Comparison of ENCODE assay signal across 9 cellular contexts in genomic region chr12:111412007-111412829, GRCh38. TPM values are rescaled to one million over a fixed set of nuclear protein-coding genes. Genes with fewer than 3 reads are reported as not detected.
DNase-seq lines count a peak whose midpoint lies in the region; ATAC-seq, FAIRE-seq and TF ChIP-seq lines count a peak whose summit lies in the region.
"Had no signal": no experiment of that assay in that cellular context is flagged by ENCODE, and none has a peak within 500 bp of the region (broad histone marks: within the 10 kb centered on the region; RNA-seq: fewer than 3 reads in every experiment).

No MANE protein-coding gene starts in this region.

- CTCF ChIA-PET in HepG2 (lab: Yijun Ruan, JAX; ENCODE audit: low intra/inter-chr PET ratio, low total read pairs), result no interaction called here

- peaks cover 28% of the 10 kb centered on the region for H3K79me2 ChIP-seq in HepG2 (ENCODE audit: insufficient read depth, low read length)

- H4K20me1 ChIP-seq in HepG2 (ENCODE audit: insufficient read depth, low read length), result peaks cover 38% of the 10 kb centered on the region

- H2AFZ ChIP-seq in HepG2 (ENCODE audit: low read length), result no peak overlapping the region

- in situ Hi-C loops in HepG2 (cut with HindIII; ENCODE audit: extremely low pct_ligation_motif_present, low pct_unique_long_range_greater_than_20kb), result no loop called here

- peaks cover 21% of the 10 kb centered on the region for H3K4me1 ChIP-seq in HepG2 (ENCODE audit: insufficient read depth, low read length)
- peaks cover 0 to 5% of the 10 kb centered on the region in 2 donors for H3K4me1 ChIP-seq in uterus

- H3K27me3 ChIP-seq in HepG2 (ENCODE audit: control insufficient read depth in 1 of 2, insufficient read depth in 2 of 2, low read length in 2 of 2), result no peaks in the 10 kb centered on the region
- H3K27me3 ChIP-seq in uterus, result no peaks in the 10 kb centered on the region

- no peak overlapping the region for H3K4me3 ChIP-seq in HepG2 (replicated peaks in 1 of 3; ENCODE audit: insufficient read depth in 1 of 3, low read depth in 2 of 3, low read length in 3 of 3)
- H3K4me3 ChIP-seq in uterus, result no peak overlapping the region

- intact Hi-C loops in HepG2 (cut with micrococcal nuclease; ENCODE audit: unreplicated experiment), result no loop called here
- intact Hi-C loops in uterus (cut with DNase I; ENCODE audit: low total_unique reads), result no loop called here

- FAIRE-seq in HepG2 (lab: Jason Lieb, UNC), result no peak
- FAIRE-seq: G401.6 had no signal

- no peak overlapping the region for H3K27ac ChIP-seq in HepG2 (ENCODE audit: extremely low read length, insufficient read depth, low read length)
- H3K27ac ChIP-seq in uterus, result peak overlapping the region; percentile 38 to 48

- POLR2A ChIA-PET in HepG2 (lab: Yijun Ruan, JAX), result interaction anchor here (1.8 kb wide), 1 partner anchor 8 kb away, joined by 7 read pairs; no protein-coding TSS in a partner anchor

- no TSS peak for BruUV-seq in HepG2 (replicated peaks; lab: Mats Ljungman, UMichigan)

- TF ChIP-seq RAD21 in HepG2 (CRISPR knock-in tag; IDR thresholded peaks at IDR 0.05), result no peak

- peak in 4 of 6 experiments; percentile 13 to 37 (median 28) for DNase-seq in stimulated activated naive CD4-positive, alpha-beta T cell (lab: John Stamatoyannopoulos, UW)
- DNase-seq in stimulated activated naive CD4-positive, alpha-beta T cell treated with Interleukin-2 at 50 U/mL for 16 hours (lab: John Stamatoyannopoulos, UW), result no peak
- DNase-seq in anterior cingulate cortex (lab: John Stamatoyannopoulos, UW) (peak in 38 of 58 donors; percentile 3 to 71 (median 34)), HepG2 (ENCODE audit: low spot score) (no peak), uterus (no peak), ureter (ENCODE audit: low spot score) (no peak)

- no peak for TF ChIP-seq POLR2A in HepG2 (IDR thresholded peaks at IDR 0.05; ENCODE audit: insufficient read depth in 1 of 2, low read depth in 2 of 2, low read length in 2 of 2)
- TF ChIP-seq POLR2A in uterus (IDR thresholded peaks at IDR 0.05), result no peak

- peaks cover 0 to 11% of the 10 kb centered on the region in 2 experiments; a peak in 2 of 5 replicates for H3K36me3 ChIP-seq in HepG2 (replicated peaks in 1 of 2; ENCODE audit: control insufficient read depth in 1 of 2, insufficient read depth in 2 of 2, low read length in 2 of 2)
- no peaks in the 10 kb centered on the region for H3K36me3 ChIP-seq in uterus

- H3K9ac ChIP-seq in HepG2 (ENCODE audit: insufficient read depth, low read depth, low read length), result no peak overlapping the region

- no peaks in the 10 kb centered on the region for H3K9me3 ChIP-seq in HepG2 (ENCODE audit: low read length)
- H3K9me3 ChIP-seq in uterus, result no peaks in the 10 kb centered on the region

- ATAC-seq in HepG2, result no peak
- ATAC-seq in GM21529 (IDR thresholded peaks at IDR 0.05; ENCODE audit: unreplicated experiment), result no peak
- ATAC-seq in GM21381 (IDR thresholded peaks at IDR 0.05; ENCODE audit: unreplicated experiment), result no peak

- no peak for TF ChIP-seq EP300 in HepG2 (IDR thresholded peaks at IDR 0.05; ENCODE audit: low read depth in 2 of 2, low read length in 2 of 2)
- TF ChIP-seq EP300 in HepG2 (CRISPR knock-in tag; IDR thresholded peaks at IDR 0.05; ENCODE audit: borderline replicate concordance), result no peak

- H3K4me2 ChIP-seq in HepG2 (ENCODE audit: low read depth, low read length), result no peak overlapping the region

- no peak for TF ChIP-seq CTCF in HepG2 (CRISPR knock-in tag; IDR thresholded peaks at IDR 0.05)
- TF ChIP-seq CTCF in uterus (IDR thresholded peaks at IDR 0.05), result no peak

- 88% methylated on average over 12 of the region's 15 CpGs for WGBS in HepG2 (ENCODE audit: low lambda C conversion rate)

TF ChIP-seq in HepG2, 621 proteins besides CTCF, POLR2A, EP300 and RAD21 (continues in another document):
- no peak for TF ChIP-seq ZFP36 (IDR thresholded peaks at IDR 0.05; ENCODE audit: borderline replicate concordance, low read depth, low read length, partially characterized antibody)
- no peak for TF ChIP-seq YY1 (IDR thresholded peaks at IDR 0.05; ENCODE audit: insufficient read depth, insufficient replicate concordance, low read depth, low read length)
- TF ChIP-seq ZNF44 (CRISPR knock-in tag; IDR thresholded peaks at IDR 0.05), result no peak
- no peak for TF ChIP-seq ZNF770 (CRISPR knock-in tag; IDR thresholded peaks at IDR 0.05)

RNA-seq across cellular contexts. Expression of gene SH2B3, which starts 6.5 kb away (rescaled TPM):
- total RNA-seq in HepG2 (2016; rRNA removed; fragmentation: Illumina TruSeq; extraction: Trizol) (6.8 and 6.9 TPM in 2 replicates), uterus (10 to 100 TPM; 11.8 to 31.3 (median 21.8) TPM), ureter (20.4 TPM)
- total RNA-seq in HepG2 (2016; cell fraction: cytosol; rRNA removed; fragmentation: Illumina TruSeq; extraction: Trizol; ENCODE audit: low read depth), result 3.0 and 4.5 TPM in 2 replicates
- 5.3 and 6.3 TPM in 2 replicates for total RNA-seq in HepG2 (2016; cell fraction: insoluble cytoplasmic fraction; rRNA removed; fragmentation: Illumina TruSeq; extraction: Trizol)
- 8.1 and 8.8 TPM in 2 replicates for total RNA-seq in HepG2 (2016; cell fraction: membrane; rRNA removed; fragmentation: Illumina TruSeq; extraction: Trizol)
- 3.3 and 4.2 TPM in 2 replicates for total RNA-seq in HepG2 (2016; cell fraction: nucleus; rRNA removed; fragmentation: Illumina TruSeq; extraction: Trizol)
- polyA plus RNA-seq in HepG2 (2011; rRNA removed), result 6.8 and 7.1 TPM in 2 replicates
- polyA plus RNA-seq in HepG2 (2011; cell fraction: cytosol; rRNA removed), result 5.9 and 7.0 TPM in 2 replicates
- polyA plus RNA-seq in HepG2 (2011; cell fraction: nucleus; rRNA removed), result 6.3 and 7.7 TPM in 2 replicates
- polyA plus RNA-seq in HepG2 (2012), result 5.1 and 9.2 TPM in 2 replicates
- polyA plus RNA-seq in HepG2 (2016; cell fraction: cytosol; fragmentation: Illumina TruSeq; extraction: Trizol; ENCODE audit: low read depth), result 0.99 and 1.3 TPM in 2 replicates
- polyA plus RNA-seq in HepG2 (2016; cell fraction: insoluble cytoplasmic fraction; fragmentation: Illumina TruSeq; extraction: Trizol; ENCODE audit: low read depth), result 7.6 and 9.1 TPM in 2 replicates
- polyA plus RNA-seq in HepG2 (2016; cell fraction: membrane; fragmentation: Illumina TruSeq; extraction: Trizol; ENCODE audit: low read depth), result 5.2 and 5.7 TPM in 2 replicates
- polyA plus RNA-seq in HepG2 (2016; cell fraction: nucleus; fragmentation: Illumina TruSeq; extraction: Trizol; ENCODE audit: insufficient read depth, low read depth), result 8.8 and 9.8 TPM in 2 replicates
- 2.2 and 11.4 TPM in 2 replicates for polyA minus RNA-seq in HepG2 (2011; rRNA and poly(A)+ RNA removed; ENCODE audit: low replicate concordance)
- polyA minus RNA-seq in HepG2 (2011; cell fraction: cytosol; rRNA and poly(A)+ RNA removed), result 6.2 and 6.9 TPM in 2 replicates
- polyA minus RNA-seq in HepG2 (2011; cell fraction: nucleus; rRNA and poly(A)+ RNA removed), result 3.3 and 3.9 TPM in 2 replicates

RNA-seq across cellular contexts. Expression of gene PHETA1, which starts 43.3 kb away (rescaled TPM):
- total RNA-seq in HepG2 (2016; rRNA removed; fragmentation: Illumina TruSeq; extraction: Trizol), result 12.7 and 20.8 TPM in 2 replicates
- total RNA-seq in HepG2 (2016; cell fraction: cytosol; rRNA removed; fragmentation: Illumina TruSeq; extraction: Trizol; ENCODE audit: low read depth), result 4.6 and 5.4 TPM in 2 replicates
- total RNA-seq in HepG2 (2016; cell fraction: insoluble cytoplasmic fraction; rRNA removed; fragmentation: Illumina TruSeq; extraction: Trizol), result 11.4 and 21.0 TPM in 2 replicates
- 20.1 and 22.4 TPM in 2 replicates for total RNA-seq in HepG2 (2016; cell fraction: membrane; rRNA removed; fragmentation: Illumina TruSeq; extraction: Trizol)
- total RNA-seq in HepG2 (2016; cell fraction: nucleus; rRNA removed; fragmentation: Illumina TruSeq; extraction: Trizol), result 11.4 and 16.8 TPM in 2 replicates
- polyA plus RNA-seq in HepG2 (2011; rRNA removed), result 11.3 and 15.8 TPM in 2 replicates
- 13.8 and 16.9 TPM in 2 replicates for polyA plus RNA-seq in HepG2 (2011; cell fraction: cytosol; rRNA removed)
- polyA plus RNA-seq in HepG2 (2011; cell fraction: nucleus; rRNA removed), result 38.7 and 41.4 TPM in 2 replicates
- polyA plus RNA-seq in HepG2 (2012), result 7.6 and 12.3 TPM in 2 replicates
- 4.7 and 5.7 TPM in 2 replicates for polyA plus RNA-seq in HepG2 (2016; cell fraction: cytosol; fragmentation: Illumina TruSeq; extraction: Trizol; ENCODE audit: low read depth)
- 15.8 and 19.6 TPM in 2 replicates for polyA plus RNA-seq in HepG2 (2016; cell fraction: insoluble cytoplasmic fraction; fragmentation: Illumina TruSeq; extraction: Trizol; ENCODE audit: low read depth)
- polyA plus RNA-seq in HepG2 (2016; cell fraction: membrane; fragmentation: Illumina TruSeq; extraction: Trizol; ENCODE audit: low read depth), result 18.1 and 18.8 TPM in 2 replicates
- 31.9 and 34.8 TPM in 2 replicates for polyA plus RNA-seq in HepG2 (2016; cell fraction: nucleus; fragmentation: Illumina TruSeq; extraction: Trizol; ENCODE audit: insufficient read depth, low read depth)
- 1.6 and 19.4 TPM in 2 replicates for polyA minus RNA-seq in HepG2 (2011; rRNA and poly(A)+ RNA removed; ENCODE audit: low replicate concordance)
- polyA minus RNA-seq in HepG2 (2011; cell fraction: cytosol; rRNA and poly(A)+ RNA removed), result 7.2 and 10.0 TPM in 2 replicates
- 6.4 and 9.7 TPM in 2 replicates for polyA minus RNA-seq in HepG2 (2011; cell fraction: nucleus; rRNA and poly(A)+ RNA removed)
- total RNA-seq in uterus, result 10 to 100 TPM in 2 of 4 donors, under 1 TPM in 2; under 0.01 to 15.1 (median 6.0) TPM
- total RNA-seq in ureter, result 7.5 TPM

Comparison
In these comparisons a context has a peak if more than half of its experiments do, and no peak if none do; other contexts are left out.
1. DNase-seq: peak in stimulated activated naive CD4-positive, alpha-beta T cell (4 of 6) and anterior cingulate cortex (38 of 58); none in stimulated activated naive CD4-positive, alpha-beta T cell treated with Interleukin-2 at 50 U/mL for 16 hours (single experiment), HepG2 (single experiment), uterus (0 of 2) and ureter (single experiment).